ENCODE assay signal across 1 cellular context in the genomic region with DNA sequence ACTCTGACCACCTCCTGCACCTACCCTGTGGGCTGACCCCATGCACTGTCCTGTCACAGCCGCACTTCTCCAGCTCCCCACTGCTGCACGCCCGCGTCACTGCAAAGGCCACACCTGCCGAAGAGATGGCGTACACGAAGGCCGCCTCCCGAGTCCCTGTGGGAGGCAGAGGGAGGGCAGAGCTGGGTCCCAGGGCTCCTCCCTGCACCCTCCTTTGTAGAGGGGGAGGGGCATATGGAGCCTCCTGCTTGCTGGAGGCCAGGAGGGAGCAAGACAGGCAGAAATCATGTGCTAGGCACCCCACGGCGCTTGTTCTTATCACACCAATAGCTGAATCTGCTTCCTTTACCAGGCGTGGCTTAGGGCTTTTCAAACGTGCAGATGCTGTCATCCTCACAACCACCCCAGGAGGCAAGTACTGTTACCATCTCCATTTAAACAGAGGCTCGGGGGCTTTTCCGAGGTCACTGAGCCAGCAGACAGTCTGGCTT.
TF ChIP-seq lines count a peak whose summit lies in the region.

No MANE protein-coding gene starts in this region.

TF ChIP-seq in WTC11, 78 proteins besides CTCF, POLR2A, EP300 and RAD21 (continued from another document):
- TF ChIP-seq, protein P1, sequence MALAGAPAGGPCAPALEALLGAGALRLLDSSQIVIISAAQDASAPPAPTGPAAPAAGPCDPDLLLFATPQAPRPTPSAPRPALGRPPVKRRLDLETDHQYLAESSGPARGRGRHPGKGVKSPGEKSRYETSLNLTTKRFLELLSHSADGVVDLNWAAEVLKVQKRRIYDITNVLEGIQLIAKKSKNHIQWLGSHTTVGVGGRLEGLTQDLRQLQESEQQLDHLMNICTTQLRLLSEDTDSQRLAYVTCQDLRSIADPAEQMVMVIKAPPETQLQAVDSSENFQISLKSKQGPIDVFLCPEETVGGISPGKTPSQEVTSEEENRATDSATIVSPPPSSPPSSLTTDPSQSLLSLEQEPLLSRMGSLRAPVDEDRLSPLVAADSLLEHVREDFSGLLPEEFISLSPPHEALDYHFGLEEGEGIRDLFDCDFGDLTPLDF (CRISPR knock-in tag; IDR thresholded peaks at IDR 0.05) = no peak
- 0 out of 2 replicates have a peak, but pooled peaks have one; percentile 25 for TF ChIP-seq TEAD1 (CRISPR knock-in tag; IDR thresholded peaks at IDR 0.05)
